ENCODE assay signal across 8 cellular contexts in the genomic region with DNA sequence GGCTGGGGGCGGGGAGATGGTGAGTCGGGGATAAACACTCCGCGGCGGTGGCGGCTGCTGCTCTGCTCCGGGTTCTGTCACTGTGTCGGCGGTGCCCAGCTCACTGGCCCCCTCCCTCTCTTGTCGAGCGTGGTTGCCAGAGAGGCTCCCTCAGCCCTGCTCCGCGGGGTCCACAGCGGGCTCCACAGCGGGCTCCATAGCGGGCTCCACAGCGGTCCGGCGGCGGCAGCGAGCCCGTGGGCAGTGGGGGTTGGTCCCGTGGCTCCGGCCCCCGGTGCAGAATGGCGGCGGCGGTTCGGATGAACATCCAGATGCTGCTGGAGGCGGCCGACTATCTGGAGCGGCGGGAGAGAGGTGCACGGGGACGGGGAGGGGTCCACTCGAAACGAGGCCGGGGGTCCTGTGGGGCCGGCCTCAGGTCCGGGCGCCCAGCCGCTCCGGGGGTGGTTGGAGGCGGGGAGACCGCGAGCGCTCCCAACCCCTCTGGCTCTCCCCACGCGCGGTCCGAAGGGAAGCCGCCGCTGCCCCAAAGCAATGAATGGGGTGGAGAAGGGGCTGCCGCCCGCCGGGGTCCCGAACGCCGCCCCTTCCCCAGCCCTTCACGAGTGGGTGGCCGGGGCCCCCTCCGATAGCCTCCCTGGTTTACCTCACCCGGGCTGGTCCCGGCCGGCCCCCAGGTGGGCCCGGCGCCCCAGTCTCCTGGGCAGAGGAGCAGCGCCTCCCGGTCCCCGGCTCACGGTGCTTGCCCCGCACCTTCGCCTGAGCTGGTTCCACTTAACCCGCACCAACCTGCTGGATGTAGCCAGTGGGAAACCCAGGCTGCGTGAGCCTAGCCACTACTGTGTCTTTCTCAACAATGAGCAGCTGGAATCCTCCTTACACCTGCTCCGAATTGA. TPM values are rescaled to one million over a fixed set of nuclear protein-coding genes. Genes with fewer than 3 reads are reported as not detected.
DNase-seq lines count a peak whose midpoint lies in the region; ATAC-seq and TF ChIP-seq lines count a peak whose summit lies in the region.

A gene with protein sequence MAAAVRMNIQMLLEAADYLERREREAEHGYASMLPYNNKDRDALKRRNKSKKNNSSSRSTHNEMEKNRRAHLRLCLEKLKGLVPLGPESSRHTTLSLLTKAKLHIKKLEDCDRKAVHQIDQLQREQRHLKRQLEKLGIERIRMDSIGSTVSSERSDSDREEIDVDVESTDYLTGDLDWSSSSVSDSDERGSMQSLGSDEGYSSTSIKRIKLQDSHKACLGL (plus strand): TSS at position 60 of the 896 bp plus-strand sequence. CDS start 222 bp downstream, at position 282.

- H3K4me3 ChIP-seq in WI38 (ENCODE audit: low read depth, low read length) (peak within 1 kb of the TSS; percentile 86), fibroblast of lung (replicated peaks in 1 of 4; ENCODE audit: control extremely low read depth in 1 of 4, insufficient read depth in 1 of 4, low read depth in 3 of 4, low read length in 4 of 4) (peak within 1 kb of the TSS; percentile 71 to 85 (median 81)), neural cell (ENCODE audit: low read length) (peak within 1 kb of the TSS; percentile 85)

- H3K4me2 ChIP-seq in fibroblast of lung (ENCODE audit: extremely low read depth, insufficient read depth, low read length) (peak within 1 kb of the TSS; percentile 83), neural cell (ENCODE audit: low read length) (peak within 1 kb of the TSS; percentile 54)

- peak within 1 kb of the TSS; percentile 91 for H3K9ac ChIP-seq in fibroblast of lung (ENCODE audit: insufficient read depth, low read length)
- peak within 1 kb of the TSS; percentile 95 for H3K9ac ChIP-seq in neural cell (ENCODE audit: low read length)

- H3K79me2 ChIP-seq in fibroblast of lung (ENCODE audit: control insufficient read depth, insufficient read depth, low read length) (no peaks in the 10 kb centered on the region), neural cell (replicated peaks; ENCODE audit: insufficient read depth, low read length) (peaks cover 25% of the 10 kb centered on the region)

- DNase-seq in Daoy (ENCODE audit: low read depth) (peak; percentile 31), HEK293T (ENCODE audit: extremely low spot score) (peak; percentile 28), fibroblast of lung (ENCODE audit: low read depth in 2 of 2) (no peak), NCI-H446 treated with DMSO at 0.1 percent for 48 hours (lab: John Stamatoyannopoulos, UW) (no peak)

- H2AFZ ChIP-seq in fibroblast of lung (ENCODE audit: low read length) (peak within 1 kb of the TSS; percentile 45), neural cell (ENCODE audit: low read depth, low read length) (peak within 1 kb of the TSS; percentile 73)

- ATAC-seq in GM21576 (IDR thresholded peaks at IDR 0.05; ENCODE audit: unreplicated experiment) (no peak), GM18870 (IDR thresholded peaks at IDR 0.05; ENCODE audit: unreplicated experiment) (no peak)

- H3K36me3 ChIP-seq in fibroblast of lung (ENCODE audit: control insufficient read depth, insufficient read depth, low read length) (peaks cover 2% of the 10 kb centered on the region), neural cell (ENCODE audit: insufficient read depth, low read length) (no peaks in the 10 kb centered on the region)

- H3K27me3 ChIP-seq in fibroblast of lung (ENCODE audit: control insufficient read depth, insufficient read depth, low read length) (no peaks in the 10 kb centered on the region), neural cell (ENCODE audit: insufficient read depth, low read depth, low read length) (no peaks in the 10 kb centered on the region)

- peak; percentile 27 for TF ChIP-seq RAD21 in neural cell (conservative IDR thresholded peaks at IDR 0.05)

- H3K9me2 ChIP-seq in neural cell (ENCODE audit: insufficient read depth, low read length), result no peaks in the 10 kb centered on the region

- CTCF ChIA-PET in HEK293T (lab: Yijun Ruan, JAX), result interaction anchor here (0.5 to 2.1 kb wide), 8 partner anchors 154 to 239 kb away, joined by 3 to 10 read pairs (median 4); no protein-coding TSS in a partner anchor

- H3F3A ChIP-seq in neural cell (ENCODE audit: insufficient read depth, low read length, poor library complexity, severe bottlenecking), result no peaks in the 10 kb centered on the region

- POLR2A ChIA-PET in HEK293T (lab: Yijun Ruan, JAX), result interaction anchor here (0.6 to 4.7 kb wide), 38 partner anchors 8 to 386 kb away, joined by 3 to 62 read pairs (median 4); a partner anchor contains a TSS

- peak; percentile 8 for TF ChIP-seq EP300 in neural cell (conservative IDR thresholded peaks at IDR 0.05; ENCODE audit: poor library complexity, severe bottlenecking)

- TF ChIP-seq CTCF in WI38 (IDR thresholded peaks at IDR 0.05; ENCODE audit: low read depth, low read length) (no peak), fibroblast of lung (conservative IDR thresholded peaks at IDR 0.05 in 1 of 2, IDR thresholded peaks at IDR 0.05 in 1 of 2; ENCODE audit: low read depth in 1 of 2, low read length in 2 of 2) (no peak), neural cell (IDR thresholded peaks at IDR 0.05; ENCODE audit: poor library complexity, severe bottlenecking) (no peak)

- H3K27ac ChIP-seq in fibroblast of lung (ENCODE audit: insufficient read depth, low read length) (peak within 1 kb of the TSS; percentile 92), neural cell (ENCODE audit: low read length) (peak within 1 kb of the TSS; percentile 90)

- no peaks in the 10 kb centered on the region for H3K9me3 ChIP-seq in fibroblast of lung (ENCODE audit: control insufficient read depth, insufficient read depth, low read depth, low read length)
- no peaks in the 10 kb centered on the region for H3K9me3 ChIP-seq in neural cell (ENCODE audit: low read length)

- H4K20me1 ChIP-seq in fibroblast of lung (ENCODE audit: control insufficient read depth, extremely low read depth, insufficient read depth, low read length) (no peaks in the 10 kb centered on the region), neural cell (ENCODE audit: insufficient read depth) (no peaks in the 10 kb centered on the region)

- H3K4me1 ChIP-seq in fibroblast of lung (ENCODE audit: control insufficient read depth, extremely low read depth, insufficient read depth, low read length), result peaks cover 5% of the 10 kb centered on the region

TF ChIP-seq in HEK293T, 16 proteins besides CTCF, POLR2A, EP300 and RAD21:
- TF ChIP-seq TARDBP (IDR thresholded peaks at IDR 0.05), result no peak
TF ChIP-seq in HEK293T: peak in this region for 0.

TF ChIP-seq in neural cell, 6 proteins besides CTCF, POLR2A, EP300 and RAD21:
- TF ChIP-seq EZH2 (IDR thresholded peaks at IDR 0.05; ENCODE audit: borderline replicate concordance, insufficient read depth, low read length, poor library complexity, severe bottlenecking) (no peak), TAF1 (IDR thresholded peaks at IDR 0.05; ENCODE audit: low read depth) (peak; percentile 88), POLR2AphosphoS5 (IDR thresholded peaks at IDR 0.05) (peak; percentile 98), MXI1 (conservative IDR thresholded peaks at IDR 0.05; ENCODE audit: poor library complexity, severe bottlenecking) (peak; percentile 27), SMC3 (conservative IDR thresholded peaks at IDR 0.05; ENCODE audit: poor library complexity) (peak; percentile 45)
- TF ChIP-seq, protein P1, sequence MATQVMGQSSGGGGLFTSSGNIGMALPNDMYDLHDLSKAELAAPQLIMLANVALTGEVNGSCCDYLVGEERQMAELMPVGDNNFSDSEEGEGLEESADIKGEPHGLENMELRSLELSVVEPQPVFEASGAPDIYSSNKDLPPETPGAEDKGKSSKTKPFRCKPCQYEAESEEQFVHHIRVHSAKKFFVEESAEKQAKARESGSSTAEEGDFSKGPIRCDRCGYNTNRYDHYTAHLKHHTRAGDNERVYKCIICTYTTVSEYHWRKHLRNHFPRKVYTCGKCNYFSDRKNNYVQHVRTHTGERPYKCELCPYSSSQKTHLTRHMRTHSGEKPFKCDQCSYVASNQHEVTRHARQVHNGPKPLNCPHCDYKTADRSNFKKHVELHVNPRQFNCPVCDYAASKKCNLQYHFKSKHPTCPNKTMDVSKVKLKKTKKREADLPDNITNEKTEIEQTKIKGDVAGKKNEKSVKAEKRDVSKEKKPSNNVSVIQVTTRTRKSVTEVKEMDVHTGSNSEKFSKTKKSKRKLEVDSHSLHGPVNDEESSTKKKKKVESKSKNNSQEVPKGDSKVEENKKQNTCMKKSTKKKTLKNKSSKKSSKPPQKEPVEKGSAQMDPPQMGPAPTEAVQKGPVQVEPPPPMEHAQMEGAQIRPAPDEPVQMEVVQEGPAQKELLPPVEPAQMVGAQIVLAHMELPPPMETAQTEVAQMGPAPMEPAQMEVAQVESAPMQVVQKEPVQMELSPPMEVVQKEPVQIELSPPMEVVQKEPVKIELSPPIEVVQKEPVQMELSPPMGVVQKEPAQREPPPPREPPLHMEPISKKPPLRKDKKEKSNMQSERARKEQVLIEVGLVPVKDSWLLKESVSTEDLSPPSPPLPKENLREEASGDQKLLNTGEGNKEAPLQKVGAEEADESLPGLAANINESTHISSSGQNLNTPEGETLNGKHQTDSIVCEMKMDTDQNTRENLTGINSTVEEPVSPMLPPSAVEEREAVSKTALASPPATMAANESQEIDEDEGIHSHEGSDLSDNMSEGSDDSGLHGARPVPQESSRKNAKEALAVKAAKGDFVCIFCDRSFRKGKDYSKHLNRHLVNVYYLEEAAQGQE (IDR thresholded peaks at IDR 0.05; ENCODE audit: borderline replicate concordance), result peak; percentile 91

RNA-seq across cellular contexts. Expression of the gene that starts here (rescaled TPM):
- total RNA-seq in Daoy (2014; rRNA removed; shearing (Covaris generic)), result 1.5 and 4.7 TPM in 2 replicates
- 7.7 and 8.4 TPM in 2 replicates for total RNA-seq in fibroblast of lung
- polyA plus RNA-seq in fibroblast of lung (4.8 and 5.4 TPM in 2 replicates), neural cell (16.4 and 20.8 TPM in 2 replicates)
- 2.2 TPM in 2 replicates for polyA plus RNA-seq in fibroblast of lung (2012)
- polyA minus RNA-seq in fibroblast of lung (ENCODE audit: low replicate concordance) (2.4 and 3.3 TPM in 2 replicates), neural cell (32.4 and 36.9 TPM in 2 replicates)

Comparison
In these comparisons a context has a peak if more than half of its experiments do, and no peak if none do; other contexts are left out.
1. DNase-seq: peak in Daoy (single experiment) and HEK293T (single experiment); none in fibroblast of lung (0 of 2) and NCI-H446 treated with DMSO at 0.1 percent for 48 hours (single experiment).
2. Peak in every context shown above with its lines, with median percentiles within 50 percentile points of each other: H3K4me3 ChIP-seq.